In genomic region chr5:62547929-62548678, GRCh38 we compare ENCODE assay signal across 27 cellular contexts. TPM values are rescaled to one million over a fixed set of nuclear protein-coding genes. Genes with fewer than 3 reads are reported as not detected.
A peak's percentile ranks its signal among the peaks of the same experiment; 100 is the strongest.
DNase-seq lines count a peak whose midpoint lies in the region; ATAC-seq, FAIRE-seq and TF ChIP-seq lines count a peak whose summit lies in the region.
"Had no signal": no experiment of that assay in that cellular context is flagged by ENCODE, and none has a peak within 500 bp of the region (broad histone marks: within the 10 kb centered on the region; RNA-seq: fewer than 3 reads in every experiment).

No MANE protein-coding gene starts in this region.

- no peak for FAIRE-seq in GM19239 (lab: Jason Lieb, UNC)
- FAIRE-seq: kidney had no signal

- DNase-seq in EH (ENCODE audit: low read depth) (peak; percentile 7), NAMALWA (ENCODE audit: low spot score) (peak; percentile 11), mucosa of descending colon (no peak), GM19239 (ENCODE audit: insufficient read length, low spot score) (no peak), kidney tubule cell (ENCODE audit: low spot score) (no peak)
- DNase-seq: activated CD4-positive, alpha-beta T cell treated with anti-CD3 and anti-CD28 coated beads for 48 hours; activated naive CD4-positive, alpha-beta T cell; activated T-cell treated with anti-CD3 and anti-CD28 coated beads, Interleukin-2, amount 50 U/mL, for 24 hours; amniotic stem cell; CD4-positive, alpha-beta T cell; colonic mucosa; kidney; MG63; NCI-H1694 treated with DMSO at 0.1 percent for 48 hours; NCI-H2171; NCI-H526; ovary; right cardiac atrium; stimulated activated CD4-positive, alpha-beta T cell treated with anti-CD3 and anti-CD28 coated beads, Interleukin-12 subunit alpha, Interleukin-12 subunit beta, amount 100 ng/mL, for 4 hours; stimulated activated CD4-positive, alpha-beta T cell treated with anti-CD3 and anti-CD28 coated beads, Interleukin-4, amount 100 ng/mL, for 24 hours; stimulated activated naive CD8-positive, alpha-beta T cell treated with anti-CD3 and anti-CD28 coated beads, Interleukin-15, Interleukin-2, amounts not matched to agents 100 U/mL and 50 U/mL, for 24 hours; thyroid gland had no signal

- H3K4me3 ChIP-seq in ectodermal cell (ENCODE audit: insufficient read depth, low read depth, low read length) (no peak overlapping the region), neutrophil (ENCODE audit: low read depth in 1 of 2, low read length in 1 of 2) (no peak overlapping the region), mucosa of descending colon (no peak overlapping the region)
- H3K4me3 ChIP-seq: colonic mucosa, MG63, ovary, thyroid gland had no signal

- 91 to 92% methylated on average over 3 of the region's 3 CpGs for WGBS in ectodermal cell, 2 experiments

- H3K27me3 ChIP-seq in ectodermal cell (ENCODE audit: control insufficient read depth, insufficient read depth, low read length, poor library complexity, severe bottlenecking) = no peaks in the 10 kb centered on the region
- no peaks in the 10 kb centered on the region for H3K27me3 ChIP-seq in neutrophil
- H3K27me3 ChIP-seq: colonic mucosa, MG63, ovary, thyroid gland had no signal

- H3K9me3 ChIP-seq in ectodermal cell (ENCODE audit: control insufficient read depth, low read length) = no peaks in the 10 kb centered on the region
- H3K9me3 ChIP-seq in neutrophil = no peaks in the 10 kb centered on the region
- H3K9me3 ChIP-seq in mucosa of descending colon = no peaks in the 10 kb centered on the region
- H3K9me3 ChIP-seq: colonic mucosa, MG63, ovary, thyroid gland had no signal

- ATAC-seq in mucosa of descending colon = no peak
- ATAC-seq: right cardiac atrium; SK-N-SH treated with all-trans-retinoic acid at 6 μM for 48 hours; stimulated activated naive CD8-positive, alpha-beta T cell treated with anti-CD3 and anti-CD28 coated beads, Interleukin-15, Interleukin-2, amounts not matched to agents 100 U/mL and 50 U/mL, for 24 hours had no signal

- intact Hi-C loops in mucosa of descending colon (cut with DNase I, micrococcal nuclease) = no loop called here

- TF ChIP-seq CTCF in neutrophil (IDR thresholded peaks at IDR 0.05) = no peak
- TF ChIP-seq CTCF in mucosa of descending colon (IDR thresholded peaks at IDR 0.05) = no peak

- H3K27ac ChIP-seq in ectodermal cell (ENCODE audit: insufficient read depth, low read depth, low read length, poor library complexity, severe bottlenecking) = peak overlapping the region; percentile 2
- H3K27ac ChIP-seq in neutrophil = peak overlapping the region; percentile 56
- H3K27ac ChIP-seq: colonic mucosa, ovary, RWPE1, VCaP had no signal

- H3K36me3 ChIP-seq in ectodermal cell (ENCODE audit: control insufficient read depth, insufficient read depth, low read length) (no peaks in the 10 kb centered on the region), neutrophil (no peaks in the 10 kb centered on the region), mucosa of descending colon (ENCODE audit: low read depth) (no peaks in the 10 kb centered on the region)
- H3K36me3 ChIP-seq: colonic mucosa, ovary, thyroid gland had no signal

- no peaks in the 10 kb centered on the region for H3K4me1 ChIP-seq in ectodermal cell (ENCODE audit: control insufficient read depth, insufficient read depth, low read length)
- peaks cover 0 to 6% of the 10 kb centered on the region in 2 experiments for H3K4me1 ChIP-seq in neutrophil (ENCODE audit: control insufficient read depth in 1 of 2, insufficient read depth in 1 of 2, low read depth in 1 of 2, low read length in 1 of 2)
- H3K4me1 ChIP-seq in mucosa of descending colon (ENCODE audit: low read depth) = no peaks in the 10 kb centered on the region
- H3K4me1 ChIP-seq: colonic mucosa had no signal

RNA-seq across cellular contexts. Expression of gene LRRC70, which starts 30.5 kb away (rescaled TPM):
- 0.57 TPM for polyA plus RNA-seq in ectodermal cell (2013, experiment 1 of 4)
- polyA plus RNA-seq in ectodermal cell (2013, experiment 2 of 4) = 0.92 TPM
- 0.32 TPM for polyA plus RNA-seq in ectodermal cell (2013, experiment 3 of 4)
- polyA plus RNA-seq in ectodermal cell (2013, experiment 4 of 4) = 0.53 TPM
- 1 to 10 TPM in 2 of 3 donors, under 1 TPM in 1; 0.75 to 2.8 (median 1.4) TPM for total RNA-seq in mucosa of descending colon

Comparison
In these comparisons a context has a peak if more than half of its experiments do, and no peak if none do; other contexts are left out.
1. DNase-seq: peak in EH (single experiment) and NAMALWA (single experiment); none in mucosa of descending colon (0 of 3), GM19239 (single experiment) and kidney tubule cell (single experiment).